Comparison of ENCODE assay signal across 8 cellular contexts in genomic region chr4:160326110-160326509, GRCh38.
"Had no signal": no experiment of that assay in that cellular context is flagged by ENCODE, and none has a peak within 500 bp of the region (broad histone marks: within the 10 kb centered on the region; RNA-seq: fewer than 3 reads in every experiment).

No MANE protein-coding gene starts in this region.

- H3K36me3 ChIP-seq: HAP-1 had no signal

- ATAC-seq: GM23338 had no signal

- H3K4me1 ChIP-seq: HAP-1 had no signal

- H3K4me2 ChIP-seq: GM23338 had no signal

- DNase-seq: GM23248, GOT3, H7, H9, HCEC 1CT, HFFc6 had no signal

- H3K9me3 ChIP-seq: HAP-1 had no signal

- H3K4me3 ChIP-seq: GM23248, GM23338, HAP-1 had no signal

- H3K27ac ChIP-seq: GM23248 had no signal

- H2AFZ ChIP-seq: GM23248, GM23338 had no signal

- H3K9ac ChIP-seq: GM23248 had no signal
